In genomic region chr5:137754961-137755762, GRCh38 we compare ENCODE assay signal across 8 cellular contexts.
DNase-seq lines count a peak whose midpoint lies in the region; ATAC-seq and FAIRE-seq lines count a peak whose summit lies in the region.

No MANE protein-coding gene starts in this region.

- FAIRE-seq in HTR-8/SVneo (lab: Jason Lieb, UNC) = no peak

- in situ Hi-C loops in ACHN (cut with HindIII; ENCODE audit: low pct_ligation_motif_present, low pct_unique_long_range_greater_than_20kb, low sequenced_read_pairs) = no loop called here

- H3K9me3 ChIP-seq in iPS-18a (ENCODE audit: control insufficient read depth, low read depth, low read length) = no peaks in the 10 kb centered on the region

- H3K36me3 Mint-ChIP-seq in activated naive CD8-positive, alpha-beta T cell = peaks cover 16% of the 10 kb centered on the region

- no peaks in the 10 kb centered on the region for H3K27me3 ChIP-seq in iPS-18a (ENCODE audit: control insufficient read depth, insufficient read depth, low read length)

- H3K9me3 Mint-ChIP-seq in activated naive CD8-positive, alpha-beta T cell (ENCODE audit: low read depth) = no peaks in the 10 kb centered on the region
- H3K9me3 Mint-ChIP-seq in stimulated activated naive CD8-positive, alpha-beta T cell treated with anti-CD3 and anti-CD28 coated beads, Interleukin-15, amount 100 ng/mL, for 72 hours = no peaks in the 10 kb centered on the region

- peak; percentile 19 for ATAC-seq in GM18909 (IDR thresholded peaks at IDR 0.05; ENCODE audit: poor library complexity, unreplicated experiment)
- ATAC-seq in HG03039 (IDR thresholded peaks at IDR 0.05; ENCODE audit: unreplicated experiment) = peak; percentile 8
- ATAC-seq in stimulated activated naive CD8-positive, alpha-beta T cell treated with anti-CD3 and anti-CD28 coated beads, Interleukin-15, amount 100 ng/mL, for 72 hours = no peak

- peak overlapping the region; percentile 99 for H3K9ac ChIP-seq in iPS-18a (ENCODE audit: low read length)

- peaks cover 13% of the 10 kb centered on the region for H3K4me1 ChIP-seq in iPS-18a (ENCODE audit: control insufficient read depth, low read depth, low read length)

- peak overlapping the region; percentile 98 for H3K4me3 Mint-ChIP-seq in activated naive CD8-positive, alpha-beta T cell
- H3K4me3 Mint-ChIP-seq in stimulated activated naive CD8-positive, alpha-beta T cell treated with anti-CD3 and anti-CD28 coated beads, Interleukin-15, amount 100 ng/mL, for 72 hours = peak overlapping the region; percentile 94 to 97

- H3K27ac Mint-ChIP-seq in activated naive CD8-positive, alpha-beta T cell = peak overlapping the region; percentile 100
- peak overlapping the region; percentile 99 to 100 for H3K27ac Mint-ChIP-seq in stimulated activated naive CD8-positive, alpha-beta T cell treated with anti-CD3 and anti-CD28 coated beads, Interleukin-15, amount 100 ng/mL, for 72 hours

- peak overlapping the region; percentile 98 for H3K27ac ChIP-seq in iPS-18a (ENCODE audit: low read length)

- no peak for DNase-seq in stimulated activated naive CD8-positive, alpha-beta T cell treated with anti-CD3 and anti-CD28 coated beads, Interleukin-15, amount 100 ng/mL, for 72 hours
- no peak for DNase-seq in HTR-8/SVneo (ENCODE audit: insufficient read length, low spot score)
- no peak for DNase-seq in NCI-H2196 treated with DMSO at 0.1 percent for 48 hours (lab: John Stamatoyannopoulos, UW; ENCODE audit: unreplicated experiment)
- DNase-seq in ACHN = no peak

- H3K36me3 ChIP-seq in iPS-18a (ENCODE audit: control insufficient read depth, low read depth, low read length) = peaks cover 16% of the 10 kb centered on the region

- peak overlapping the region; percentile 93 for H3K4me3 ChIP-seq in iPS-18a (ENCODE audit: low read length)

- H3K27me3 Mint-ChIP-seq in activated naive CD8-positive, alpha-beta T cell = no peaks in the 10 kb centered on the region
- H3K27me3 Mint-ChIP-seq in stimulated activated naive CD8-positive, alpha-beta T cell treated with anti-CD3 and anti-CD28 coated beads, Interleukin-15, amount 100 ng/mL, for 72 hours = no peaks in the 10 kb centered on the region

- peaks cover 26% of the 10 kb centered on the region for H3K4me1 Mint-ChIP-seq in activated naive CD8-positive, alpha-beta T cell (ENCODE audit: low read depth)
- H3K4me1 Mint-ChIP-seq in stimulated activated naive CD8-positive, alpha-beta T cell treated with anti-CD3 and anti-CD28 coated beads, Interleukin-15, amount 100 ng/mL, for 72 hours = peaks cover 13% of the 10 kb centered on the region
